Comparison of ENCODE assay signal across 16 cellular contexts in genomic region chr13:24035411-24035810, GRCh38.
"Had no signal": no experiment of that assay in that cellular context is flagged by ENCODE, and none has a peak within 500 bp of the region (broad histone marks: within the 10 kb centered on the region; RNA-seq: fewer than 3 reads in every experiment).

No MANE protein-coding gene starts in this region.

- H3K4me2 ChIP-seq: SK-N-SH had no signal

- H3K36me3 ChIP-seq: ovary had no signal

- H3K27me3 ChIP-seq: ovary had no signal

- H3K9ac ChIP-seq: SK-N-SH had no signal

- H3K4me3 ChIP-seq: ovary, skin epidermis had no signal

- H3K9me3 ChIP-seq: ovary, SK-N-SH had no signal

- DNase-seq: activated CD4-positive, CD25-positive, alpha-beta regulatory T cell treated with anti-CD3 and anti-CD28 coated beads, Interleukin-2, amount 50 U/mL, for 72 hours; activated naive CD4-positive, alpha-beta T cell treated with Interleukin-2 at 50 U/mL for 16 hours; activated T-cell treated with anti-CD3 and anti-CD28 coated beads for 4 hours; anterior cingulate cortex; cerebellar nuclear complex; effector memory CD4-positive, alpha-beta T cell; glutamatergic neuron; naive B cell; ovary; stimulated activated CD4-positive, alpha-beta T cell treated with anti-CD3 and anti-CD28 coated beads, Interleukin-4, amount 100 ng/mL, for 4 hours; stimulated activated CD8-positive, alpha-beta memory T cell treated with anti-CD3 and anti-CD28 coated beads, Interleukin-4, amount 100 ng/mL, for 48 hours; stimulated activated naive CD4-positive, alpha-beta T cell treated with Interleukin-2 at 50 U/mL for 16 hours; T-helper 1 cell; T1000 had no signal
